ENCODE assay signal across 23 cellular contexts in genomic region chr2:121431214-121431613, GRCh38.
A peak's percentile ranks its signal among the peaks of the same experiment; 100 is the strongest.
DNase-seq lines count a peak whose midpoint lies in the region; ATAC-seq, FAIRE-seq and TF ChIP-seq lines count a peak whose summit lies in the region.
"Had no signal": no experiment of that assay in that cellular context is flagged by ENCODE, and none has a peak within 500 bp of the region (broad histone marks: within the 10 kb centered on the region; RNA-seq: fewer than 3 reads in every experiment).

No MANE protein-coding gene starts in this region.

- peak overlapping the region; percentile 50 for H3K27ac Mint-ChIP-seq in activated T-cell treated with anti-CD3 and anti-CD28 coated beads, Interleukin-2, amount 50 U/mL, for 72 hours
- peak overlapping the region; percentile 78 for H3K27ac Mint-ChIP-seq in Caco-2 (ENCODE audit: unreplicated experiment)
- H3K27ac Mint-ChIP-seq: CD14-positive monocyte had no signal

- no peak for ATAC-seq in activated T-cell treated with anti-CD3 and anti-CD28 coated beads, Interleukin-2, amount 50 U/mL, for 72 hours (replicated peaks in 1 of 2)

- no peak for DNase-seq in activated T-cell treated with anti-CD3 and anti-CD28 coated beads, Interleukin-2, amount 50 U/mL, for 72 hours
- DNase-seq in activated T-cell treated with anti-CD3 and anti-CD28 coated beads for 4 hours, result no peak
- DNase-seq in Caco-2, result no peak
- DNase-seq in SK-N-MC (ENCODE audit: low read depth, low spot score), result no peak
- no peak for DNase-seq in RCC 7860 (ENCODE audit: low spot score)
- no peak for DNase-seq in NOMO-1 treated with DMSO at 0.1 percent for 48 hours (lab: John Stamatoyannopoulos, UW; ENCODE audit: unreplicated experiment)
- DNase-seq: 8988T; ACHN; BE2C; C1 segment of cervical spinal cord; Calu3; CD4-positive, alpha-beta memory T cell; CD4-positive, CD25-positive, alpha-beta regulatory T cell; CD8-positive, alpha-beta memory T cell; COR-L47; DMS79 treated with DMSO at 0.1 percent for 48 hours; GF-D8 had no signal

- peaks cover 0 to 10% of the 10 kb centered on the region in 2 donors for H3K36me3 Mint-ChIP-seq in activated T-cell treated with anti-CD3 and anti-CD28 coated beads, Interleukin-2, amount 50 U/mL, for 72 hours (ENCODE audit: insufficient read depth in 2 of 2)
- H3K36me3 Mint-ChIP-seq in Caco-2 (ENCODE audit: insufficient read depth, unreplicated experiment), result peaks cover 29% of the 10 kb centered on the region

- H3K9me3 ChIP-seq in Caco-2 (no peaks in the 10 kb centered on the region), SK-N-MC (ENCODE audit: low read depth, low read length) (no peaks in the 10 kb centered on the region)
- H3K9me3 ChIP-seq: BE2C, BLaER1 had no signal

- no peak for TF ChIP-seq CTCF in Caco-2 (IDR thresholded peaks at IDR 0.05; ENCODE audit: insufficient read depth in 1 of 2, low read depth in 1 of 2, low read length in 1 of 2, severe bottlenecking in 1 of 2, unreplicated experiment in 1 of 2)

- H3K36me3 ChIP-seq in Caco-2 (ENCODE audit: control insufficient read depth, insufficient read depth, low read length) (no peaks in the 10 kb centered on the region), SK-N-MC (ENCODE audit: insufficient read depth, low read length) (peaks cover 30% of the 10 kb centered on the region)

- intact Hi-C loops in Caco-2 (cut with micrococcal nuclease; ENCODE audit: unreplicated experiment), result no loop called here

- no peak overlapping the region for H3K4me3 Mint-ChIP-seq in activated T-cell treated with anti-CD3 and anti-CD28 coated beads, Interleukin-2, amount 50 U/mL, for 72 hours
- H3K4me3 Mint-ChIP-seq in Caco-2 (ENCODE audit: unreplicated experiment), result no peak overlapping the region
- H3K4me3 Mint-ChIP-seq: CD14-positive monocyte; CD4-positive, alpha-beta memory T cell; CD4-positive, CD25-positive, alpha-beta regulatory T cell; CD8-positive, alpha-beta memory T cell had no signal

- POLR2A ChIA-PET in Caco-2 (lab: Charles Lee), result interaction anchor here (0.7 kb wide), 1 partner anchor 219 kb away, joined by 3 read pairs; no protein-coding TSS in a partner anchor

- peak overlapping the region; percentile 49; the same call in 1 of the 2 replicates for H3K27ac ChIP-seq in SK-N-MC
- H3K27ac ChIP-seq: BLaER1 had no signal

- no peaks in the 10 kb centered on the region for H3K4me1 Mint-ChIP-seq in activated T-cell treated with anti-CD3 and anti-CD28 coated beads, Interleukin-2, amount 50 U/mL, for 72 hours (ENCODE audit: low read depth)
- peaks cover 18% of the 10 kb centered on the region for H3K4me1 Mint-ChIP-seq in Caco-2 (ENCODE audit: low read depth, unreplicated experiment)
- H3K4me1 Mint-ChIP-seq: CD14-positive monocyte; CD4-positive, CD25-positive, alpha-beta regulatory T cell; CD8-positive, alpha-beta memory T cell had no signal

- no peaks in the 10 kb centered on the region for H3K27me3 Mint-ChIP-seq in activated T-cell treated with anti-CD3 and anti-CD28 coated beads, Interleukin-2, amount 50 U/mL, for 72 hours (ENCODE audit: low read depth)
- no peaks in the 10 kb centered on the region for H3K27me3 Mint-ChIP-seq in Caco-2 (ENCODE audit: insufficient read depth, unreplicated experiment)
- H3K27me3 Mint-ChIP-seq: CD4-positive, alpha-beta memory T cell; CD4-positive, CD25-positive, alpha-beta regulatory T cell; CD8-positive, alpha-beta memory T cell had no signal

- H3K4me1 ChIP-seq in Caco-2, result peaks cover 30% of the 10 kb centered on the region
- H3K4me1 ChIP-seq: BE2C, BLaER1 had no signal

- no peak for FAIRE-seq in RCC 7860 (lab: Jason Lieb, UNC)
- FAIRE-seq: A204.1, D721Med, GM12891, GM19239 had no signal

- no peaks in the 10 kb centered on the region for H3K27me3 ChIP-seq in Caco-2 (replicated peaks; ENCODE audit: control insufficient read depth, insufficient read depth, low read length)
- H3K27me3 ChIP-seq: BE2C, BLaER1 had no signal

- H3K9me3 Mint-ChIP-seq in activated T-cell treated with anti-CD3 and anti-CD28 coated beads, Interleukin-2, amount 50 U/mL, for 72 hours, result no peaks in the 10 kb centered on the region
- no peaks in the 10 kb centered on the region for H3K9me3 Mint-ChIP-seq in Caco-2 (ENCODE audit: unreplicated experiment)
- H3K9me3 Mint-ChIP-seq: CD14-positive monocyte; CD4-positive, alpha-beta memory T cell; CD4-positive, CD25-positive, alpha-beta regulatory T cell; CD8-positive, alpha-beta memory T cell had no signal

- CTCF ChIA-PET in Caco-2 (lab: Charles Lee), result no interaction called here

- no TSS peak for BruUV-seq in Caco-2 (replicated peaks; lab: Mats Ljungman, UMichigan)

- H3K4me3 ChIP-seq in Caco-2 (ENCODE audit: low read depth, low read length) (no peak overlapping the region), SK-N-MC (no peak overlapping the region)
- H3K4me3 ChIP-seq: BLaER1 had no signal

- H3K9ac ChIP-seq in SK-N-MC (ENCODE audit: insufficient read length), result no peak overlapping the region
- H3K9ac ChIP-seq: BLaER1 had no signal
